In the genomic region with DNA sequence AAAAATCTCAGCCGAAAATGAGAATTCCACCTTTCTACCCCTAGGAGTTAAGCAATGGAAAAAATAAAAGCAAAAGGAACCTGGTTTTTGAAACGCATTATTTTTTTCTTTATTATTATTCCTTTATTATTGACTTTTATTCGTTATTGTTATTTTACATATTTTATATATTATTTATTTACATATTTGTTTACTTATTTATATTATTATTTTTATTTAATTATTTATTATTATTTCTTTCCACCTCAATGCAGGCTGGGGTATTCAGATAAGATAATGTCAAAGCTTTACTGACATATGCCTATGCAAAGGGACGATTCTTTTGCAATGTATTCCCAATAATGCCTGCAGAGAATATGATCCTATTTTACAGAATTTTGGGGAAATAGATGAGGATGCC, we compare ENCODE assay signal across 33 cellular contexts. TPM values are rescaled to one million over a fixed set of nuclear protein-coding genes. Genes with fewer than 3 reads are reported as not detected.
"Had no signal": no experiment of that assay in that cellular context is flagged by ENCODE, and none has a peak within 500 bp of the region (broad histone marks: within the 10 kb centered on the region; RNA-seq: fewer than 3 reads in every experiment).

No MANE protein-coding gene starts in this region.

- FAIRE-seq: bronchial epithelial cell, TTC549 had no signal

- H3K9me3 ChIP-seq: ascending aorta had no signal

- H3K36me3 ChIP-seq: ascending aorta, cardiac muscle cell had no signal

- H3K27ac ChIP-seq: ascending aorta, cardiac muscle cell, VCaP had no signal

- DNase-seq: activated CD4-positive, alpha-beta memory T cell treated with anti-CD3 and anti-CD28 coated beads, Interleukin-2, amount 10 ng/mL, durations not matched to agents 7 days and 5 days; activated CD4-positive, alpha-beta T cell treated with anti-CD3 and anti-CD28 coated beads for 1 hour; activated CD4-positive, alpha-beta T cell treated with anti-CD3 and anti-CD28 coated beads for 36 hours; activated CD4-positive, alpha-beta T cell treated with anti-CD3 and anti-CD28 coated beads for 48 hours; activated CD4-positive, alpha-beta T cell treated with anti-CD3 and anti-CD28 coated beads, Interleukin-2, amount 10 ng/mL, durations not matched to agents 7 days and 5 days; activated CD4-positive, alpha-beta T cell treated with anti-CD3 and anti-CD28 coated beads, Interleukin-2, amount 50 U/mL, for 48 hours; activated CD4-positive, CD25-positive, alpha-beta regulatory T cell; activated CD8-positive, alpha-beta memory T cell treated with anti-CD3 and anti-CD28 coated beads for 24 hours; activated CD8-positive, alpha-beta memory T cell treated with anti-CD3 and anti-CD28 coated beads, Interleukin-2, amount 10 ng/mL, durations not matched to agents 7 days and 5 days; activated CD8-positive, alpha-beta memory T cell treated with anti-CD3 and anti-CD28 coated beads, Interleukin-2, amount 50 U/mL, for 48 hours; activated CD8-positive, alpha-beta T cell treated with anti-CD3 and anti-CD28 coated beads, Interleukin-2, amount 10 ng/mL, durations not matched to agents 7 days and 5 days; activated effector memory CD4-positive, alpha-beta T cell treated with Interleukin-2 at 50 U/mL for 16 hours; activated gamma-delta T cell; activated naive CD4-positive, alpha-beta T cell treated with anti-CD3 and anti-CD28 coated beads, Interleukin-2, amount 10 ng/mL, durations not matched to agents 7 days and 5 days; activated naive CD4-positive, alpha-beta T cell treated with Interleukin-2 at 50 U/mL for 16 hours; activated naive CD8-positive, alpha-beta T cell treated with anti-CD3 and anti-CD28 coated beads, Interleukin-2, amount 10 ng/mL, durations not matched to agents 7 days and 5 days; activated naive CD8-positive, alpha-beta T cell treated with anti-CD3 and anti-CD28 coated beads, Interleukin-2, amount 50 U/mL, for 24 hours; activated T-cell treated with anti-CD3 and anti-CD28 coated beads, Interleukin-2, amount 50 U/mL, for 24 hours; activated T-cell treated with anti-CD3 and anti-CD28 coated beads, Interleukin-2, amount 50 U/mL, for 48 hours; amygdala; anterior cingulate cortex; caudate nucleus; cerebellar nuclear complex; T-helper 2 cell; T-helper 9 cell had no signal

- H3K4me3 ChIP-seq: ascending aorta, cardiac muscle cell had no signal

- H3K4me1 ChIP-seq: ascending aorta had no signal

RNA-seq across cellular contexts. Expression of a gene that starts 16.7 kb away (rescaled TPM):
- total RNA-seq: activated CD4-positive, alpha-beta T cell treated with anti-CD3 and anti-CD28 coated beads for 36 hours; activated CD4-positive, alpha-beta T cell treated with anti-CD3 and anti-CD28 coated beads, Interleukin-2, amount 10 ng/mL, durations not matched to agents 7 days and 5 days; activated CD8-positive, alpha-beta T cell treated with anti-CD3 and anti-CD28 coated beads, Interleukin-2, amount 10 ng/mL, durations not matched to agents 7 days and 5 days; activated naive CD8-positive, alpha-beta T cell treated with anti-CD3 and anti-CD28 coated beads, Interleukin-2, amount 10 ng/mL, durations not matched to agents 7 days and 5 days; activated T-helper 2 cell treated with anti-CD3 and anti-CD28 coated beads, Interferon-gamma antibody, Interleukin-2, Interleukin-4, amounts not matched to agents 10 μg/mL and 5 μg/mL and 100 μg/mL, durations not matched to agents 14 hours and 24 hours and 36 hours; ascending aorta; bronchial epithelial cell; chondrocyte had no signal
- polyA plus RNA-seq: adipose tissue had no signal

RNA-seq across cellular contexts. Expression of a gene that starts 58.8 kb away (rescaled TPM):
- total RNA-seq: activated CD4-positive, alpha-beta memory T cell treated with anti-CD3 and anti-CD28 coated beads, Interleukin-2, amount 10 ng/mL, durations not matched to agents 7 days and 5 days; activated CD4-positive, alpha-beta T cell treated with anti-CD3 and anti-CD28 coated beads for 36 hours; activated CD4-positive, alpha-beta T cell treated with anti-CD3 and anti-CD28 coated beads, Interleukin-2, amount 10 ng/mL, durations not matched to agents 7 days and 5 days; activated CD8-positive, alpha-beta memory T cell treated with anti-CD3 and anti-CD28 coated beads, Interleukin-2, amount 10 ng/mL, durations not matched to agents 7 days and 5 days; activated CD8-positive, alpha-beta T cell treated with anti-CD3 and anti-CD28 coated beads, Interleukin-2, amount 10 ng/mL, durations not matched to agents 7 days and 5 days; activated naive CD8-positive, alpha-beta T cell treated with anti-CD3 and anti-CD28 coated beads, Interleukin-2, amount 10 ng/mL, durations not matched to agents 7 days and 5 days; activated T-helper 2 cell treated with anti-CD3 and anti-CD28 coated beads, Interferon-gamma antibody, Interleukin-2, Interleukin-4, amounts not matched to agents 10 μg/mL and 5 μg/mL and 100 μg/mL, durations not matched to agents 14 hours and 24 hours and 36 hours; ascending aorta; bronchial epithelial cell; chondrocyte had no signal
- polyA plus RNA-seq: adipose tissue, cardiac muscle cell had no signal
